ENCODE assay signal across 7 cellular contexts in the genomic region with DNA sequence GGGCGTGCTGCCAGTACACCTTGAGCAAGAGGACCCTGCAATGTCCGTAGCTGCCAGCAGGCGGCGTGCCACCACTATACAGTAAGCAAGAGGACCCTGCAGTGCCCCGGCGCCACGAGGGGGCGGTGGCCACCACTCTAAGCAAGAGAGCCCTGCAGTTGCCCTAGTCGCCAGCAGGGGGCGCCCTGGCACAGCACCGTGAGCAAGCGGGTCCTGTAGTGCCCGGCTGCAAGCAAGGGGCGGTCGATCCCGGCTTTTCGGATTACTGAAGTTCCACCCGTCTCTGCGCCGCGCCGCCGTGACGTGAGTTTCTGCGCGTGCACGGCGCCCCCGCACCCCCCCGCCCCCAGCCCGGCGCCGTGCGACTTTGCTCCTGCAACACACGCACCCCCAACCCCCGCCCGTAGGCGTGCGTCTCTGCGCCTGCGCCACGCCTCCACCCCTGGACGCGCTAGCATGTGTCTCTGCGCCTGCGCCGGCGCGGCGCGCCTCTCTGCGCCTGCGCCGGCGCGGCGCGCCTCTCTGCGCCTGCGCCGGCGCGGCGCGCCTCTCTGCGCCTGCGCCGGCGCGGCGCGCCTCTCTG. TPM values are rescaled to one million over a fixed set of nuclear protein-coding genes. Genes with fewer than 3 reads are reported as not detected.
DNase-seq lines count a peak whose midpoint lies in the region; ATAC-seq and TF ChIP-seq lines count a peak whose summit lies in the region.
"Not testable (repeated sequence)": the region's sequence is repeated elsewhere in the genome, so short reads cannot be mapped to it uniquely, and the experiment has no call there.
"Had no signal": no experiment of that assay in that cellular context is flagged by ENCODE, and none has a peak within 500 bp of the region (broad histone marks: within the 10 kb centered on the region; RNA-seq: fewer than 3 reads in every experiment).

No MANE protein-coding gene starts in this region.

- TF ChIP-seq CTCF in C4-2B (conservative IDR thresholded peaks at IDR 0.05) (peak; percentile 10; the same call in 1 of the 2 replicates), chondrocyte (IDR thresholded peaks at IDR 0.05) (peak; percentile 23)
- not testable (repeated sequence) for TF ChIP-seq CTCF in activated B cell treated with CpG ODN at 0.5 μM for 24 hours (IDR thresholded peaks at IDR 0.05); body of pancreas (IDR thresholded peaks at IDR 0.05)

- CTCF ChIA-PET in activated B cell treated with CpG ODN at 0.5 μM for 24 hours (lab: Charles Lee) = not testable (repeated sequence)

- not testable (repeated sequence) for H3K4me3 ChIP-seq in body of pancreas

- ATAC-seq in activated B cell treated with CpG ODN at 0.5 μM for 24 hours (ENCODE audit: low read depth) (peak; percentile 57), body of pancreas (peak; percentile 18), left colon (peak; percentile 26)

- H3K36me3 ChIP-seq in body of pancreas (replicated peaks in 1 of 2; ENCODE audit: insufficient read depth in 1 of 2, low read depth in 2 of 2) = not testable (repeated sequence)

- H3K27me3 Mint-ChIP-seq in activated B cell treated with CpG ODN at 0.5 μM for 24 hours; chondrocyte (ENCODE audit: low read depth): not testable (repeated sequence)

- intact Hi-C loops in activated B cell treated with CpG ODN at 0.5 μM for 24 hours (cut with micrococcal nuclease); body of pancreas (cut with DNase I); left colon (cut with DNase I, micrococcal nuclease): not testable (repeated sequence)

- not testable (repeated sequence) for H3K4me1 ChIP-seq in body of pancreas

- H3K4me1 Mint-ChIP-seq in activated B cell treated with CpG ODN at 0.5 μM for 24 hours; chondrocyte (ENCODE audit: low read depth): not testable (repeated sequence)

- WGBS in body of pancreas, 2 donors = 100% methylated on average over 1 of the region's 72 CpGs; no CpG with 5 or more reads in 1 of the 2 donors

- POLR2A ChIA-PET in activated B cell treated with CpG ODN at 0.5 μM for 24 hours (lab: Charles Lee) = not testable (repeated sequence)

- H3K9me3 Mint-ChIP-seq in activated B cell treated with CpG ODN at 0.5 μM for 24 hours; chondrocyte (ENCODE audit: low read depth): not testable (repeated sequence)

- H3K27ac Mint-ChIP-seq in activated B cell treated with CpG ODN at 0.5 μM for 24 hours; chondrocyte (ENCODE audit: unreplicated experiment): not testable (repeated sequence)

- H3K27me3 ChIP-seq in body of pancreas = not testable (repeated sequence)

- TF ChIP-seq POLR2A in body of pancreas (IDR thresholded peaks at IDR 0.05) = not testable (repeated sequence)

- H3K4me3 Mint-ChIP-seq in activated B cell treated with CpG ODN at 0.5 μM for 24 hours; chondrocyte (ENCODE audit: unreplicated experiment): not testable (repeated sequence)

- not testable (repeated sequence) for DNase-seq in activated B cell treated with CpG ODN at 0.5 μM for 24 hours; body of pancreas; chondrocyte (ENCODE audit: low spot score); left colon

- not testable (repeated sequence) for H3K36me3 Mint-ChIP-seq in activated B cell treated with CpG ODN at 0.5 μM for 24 hours (ENCODE audit: low read depth); chondrocyte (ENCODE audit: low read depth)

- not testable (repeated sequence) for H3K9me3 ChIP-seq in body of pancreas

- H3K27ac ChIP-seq in C4-2B, body of pancreas: not testable (repeated sequence)

RNA-seq across cellular contexts. Expression of a gene that starts 31.2 kb away (rescaled TPM):
- total RNA-seq in activated B cell treated with CpG ODN at 0.5 μM for 24 hours (2.3 and 3.6 TPM in 2 replicates), body of pancreas (1 to 10 TPM in 1 of 2 donors, not detected in 1; 2.0 TPM), chondrocyte (not detected in 3 replicates), left colon (under 1 TPM in 1 of 2 donors, not detected in 1; 0.73 TPM)
- total RNA-seq: Caco-2, Calu3 had no signal
